In genomic region chr15:52529289-52529929, GRCh38 we compare ENCODE assay signal across 8 cellular contexts. TPM values are rescaled to one million over a fixed set of nuclear protein-coding genes. Genes with fewer than 3 reads are reported as not detected.
DNase-seq lines count a peak whose midpoint lies in the region; ATAC-seq and TF ChIP-seq lines count a peak whose summit lies in the region.

No MANE protein-coding gene starts in this region.

- WGBS in ectodermal cell, 2 experiments = 2 to 3% methylated on average over 37 of the region's 37 CpGs

- H3K27ac ChIP-seq in WERI-Rb-1 (no peak overlapping the region), ectodermal cell (ENCODE audit: insufficient read depth, low read depth, low read length, poor library complexity, severe bottlenecking) (no peak overlapping the region)

- H3K4me3 ChIP-seq in WERI-Rb-1 (ENCODE audit: low read depth, low read length) = peak overlapping the region; percentile 55
- H3K4me3 ChIP-seq in ectodermal cell (ENCODE audit: insufficient read depth, low read depth, low read length) = peak overlapping the region; percentile 71

- peak overlapping the region; percentile 7 to 94 (median 72) for H3K27ac Mint-ChIP-seq in naive B cell
- peak overlapping the region; percentile 83 for H3K27ac Mint-ChIP-seq in type B pancreatic cell

- peak; percentile 11 for ATAC-seq in HG03064 (IDR thresholded peaks at IDR 0.05; ENCODE audit: low read depth, unreplicated experiment)
- no peak for ATAC-seq in naive B cell (ENCODE audit: low read depth in 2 of 2)
- no peak for ATAC-seq in HG03521 (IDR thresholded peaks at IDR 0.05; ENCODE audit: unreplicated experiment)

- H3K27me3 Mint-ChIP-seq in naive B cell (peaks cover 0 to 4% (median 0%) of the 10 kb centered on the region in 3 donors), type B pancreatic cell (peaks cover 58% of the 10 kb centered on the region)

- H3K9me3 ChIP-seq in WERI-Rb-1 (ENCODE audit: severe bottlenecking) = no peaks in the 10 kb centered on the region
- H3K9me3 ChIP-seq in ectodermal cell (ENCODE audit: control insufficient read depth, low read length) = no peaks in the 10 kb centered on the region

- H3K4me3 Mint-ChIP-seq in naive B cell (peak overlapping the region; percentile 70 to 93 (median 84)), type B pancreatic cell (peak overlapping the region; percentile 87)

- H3K9me3 Mint-ChIP-seq in naive B cell = no peaks in the 10 kb centered on the region
- H3K9me3 Mint-ChIP-seq in type B pancreatic cell = no peaks in the 10 kb centered on the region

- no peak for TF ChIP-seq CTCF in GM10266 (IDR thresholded peaks at IDR 0.05; ENCODE audit: control insufficient read depth, insufficient read depth, low read depth, missing control alignments)
- TF ChIP-seq CTCF in WERI-Rb-1 (IDR thresholded peaks at IDR 0.05; ENCODE audit: low read depth, low read length) = no peak
- TF ChIP-seq CTCF in type B pancreatic cell (conservative IDR thresholded peaks at IDR 0.05) = no peak

- H3K4me1 ChIP-seq in ectodermal cell (ENCODE audit: control insufficient read depth, insufficient read depth, low read length) = no peaks in the 10 kb centered on the region

- DNase-seq in GM10266 (ENCODE audit: extremely low spot score) = peak; percentile 37
- DNase-seq in WERI-Rb-1 = no peak
- no peak for DNase-seq in naive B cell
- DNase-seq in type B pancreatic cell (ENCODE audit: extremely low spot score, unreplicated experiment) = no peak
- no peak for DNase-seq in foreskin melanocyte

- H3K36me3 Mint-ChIP-seq in naive B cell = no peaks in the 10 kb centered on the region
- no peaks in the 10 kb centered on the region for H3K36me3 Mint-ChIP-seq in type B pancreatic cell

- H3K27me3 ChIP-seq in WERI-Rb-1 (ENCODE audit: insufficient read depth, low read depth, severe bottlenecking) (peaks cover 18% of the 10 kb centered on the region), ectodermal cell (ENCODE audit: control insufficient read depth, insufficient read depth, low read length, poor library complexity, severe bottlenecking) (peaks cover 53% of the 10 kb centered on the region)

- no peaks in the 10 kb centered on the region for H3K36me3 ChIP-seq in WERI-Rb-1
- H3K36me3 ChIP-seq in ectodermal cell (ENCODE audit: control insufficient read depth, insufficient read depth, low read length) = no peaks in the 10 kb centered on the region

- peaks cover 20 to 31% (median 29%) of the 10 kb centered on the region in 3 donors for H3K4me1 Mint-ChIP-seq in naive B cell
- peaks cover 6% of the 10 kb centered on the region for H3K4me1 Mint-ChIP-seq in type B pancreatic cell (ENCODE audit: unreplicated experiment)

RNA-seq across cellular contexts. Expression of gene MYO5A, which starts 0.7 kb away (rescaled TPM):
- 18.5 TPM for polyA plus RNA-seq in ectodermal cell (2013, experiment 1 of 4)
- 17.4 TPM for polyA plus RNA-seq in ectodermal cell (2013, experiment 2 of 4)
- polyA plus RNA-seq in ectodermal cell (2013, experiment 3 of 4) = 14.2 TPM
- 17.3 TPM for polyA plus RNA-seq in ectodermal cell (2013, experiment 4 of 4)
- polyA plus RNA-seq in naive B cell (ENCODE audit: low read depth in 6 of 6) = 10 to 100 TPM in 2 of 6 donors, 1 to 10 TPM in 4; 3.8 to 15.0 (median 9.3) TPM
- total RNA-seq in type B pancreatic cell (ENCODE audit: low replicate concordance) = 20.9 and 21.2 TPM in 2 replicates

RNA-seq across cellular contexts. Expression of gene ARPP19, which starts 39.4 kb away (rescaled TPM):
- polyA plus RNA-seq in ectodermal cell (2013, experiment 1 of 4) = 178 TPM
- polyA plus RNA-seq in ectodermal cell (2013, experiment 2 of 4) = 191 TPM
- polyA plus RNA-seq in ectodermal cell (2013, experiment 3 of 4) = 143 TPM
- 153 TPM for polyA plus RNA-seq in ectodermal cell (2013, experiment 4 of 4)
- polyA plus RNA-seq in naive B cell (ENCODE audit: low read depth in 6 of 6) = 10 to 100 TPM; 48.6 to 73.3 (median 54.2) TPM
- total RNA-seq in type B pancreatic cell (ENCODE audit: low replicate concordance) = 160 and 167 TPM in 2 replicates
